Comparison of ENCODE assay signal across 13 cellular contexts in the genomic region with DNA sequence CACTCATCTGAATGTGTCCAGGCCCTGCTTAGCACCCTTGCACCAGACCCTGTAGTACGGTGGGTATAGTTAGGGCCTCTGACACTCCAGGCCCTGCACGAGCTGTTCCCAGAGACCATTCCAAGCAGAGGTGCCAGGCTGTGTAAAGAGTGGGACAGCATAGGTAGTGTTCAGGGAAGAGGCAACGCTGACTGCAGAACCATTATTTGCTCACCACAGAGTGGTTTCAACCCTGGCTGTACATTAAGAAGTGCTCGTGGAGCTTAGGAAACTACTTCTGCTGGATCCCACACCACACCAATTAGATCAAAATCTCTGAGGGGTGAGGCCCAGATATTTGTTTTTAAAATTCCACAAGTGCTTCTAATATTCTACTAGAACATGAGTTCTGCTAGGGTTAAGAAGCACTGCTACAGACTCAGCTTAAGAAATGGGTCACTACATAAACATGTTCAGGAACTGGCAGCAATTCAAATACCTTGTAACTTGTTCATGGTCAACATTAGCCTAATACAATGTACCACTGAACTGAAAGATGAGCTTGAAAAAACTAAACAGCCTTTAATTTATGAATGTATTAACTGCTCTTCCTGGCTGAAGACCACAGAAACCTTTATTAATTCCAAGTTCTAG.
A peak's percentile ranks its signal among the peaks of the same experiment; 100 is the strongest.
DNase-seq lines count a peak whose midpoint lies in the region; ATAC-seq, FAIRE-seq and TF ChIP-seq lines count a peak whose summit lies in the region.
"Had no signal": no experiment of that assay in that cellular context is flagged by ENCODE, and none has a peak within 500 bp of the region (broad histone marks: within the 10 kb centered on the region; RNA-seq: fewer than 3 reads in every experiment).

No MANE protein-coding gene starts in this region.

- CTCF ChIA-PET in GM10248 (lab: Yijun Ruan, JAX), result interaction anchor here (1.2 to 1.8 kb wide), 4 partner anchors 16 to 417 kb away, joined by 3 to 6 read pairs (median 4); no protein-coding TSS in a partner anchor

- H3K27ac ChIP-seq in fibroblast of lung (ENCODE audit: insufficient read depth, low read length) (no peak overlapping the region), pancreas (no peak overlapping the region)
- H3K27ac ChIP-seq: uterus had no signal

- intact Hi-C loops in pancreas (cut with DNase I), result no loop called here

- no peak overlapping the region for H3K4me2 ChIP-seq in fibroblast of lung (ENCODE audit: extremely low read depth, insufficient read depth, low read length)

- no peak overlapping the region for H3K9ac ChIP-seq in fibroblast of lung (ENCODE audit: insufficient read depth, low read length)

- WGBS in pancreas, 2 donors, result 75 to 82% methylated on average over 4 of the region's 4 CpGs

- H3K36me3 ChIP-seq in fibroblast of lung (ENCODE audit: control insufficient read depth, insufficient read depth, low read length) (no peaks in the 10 kb centered on the region), pancreas (no peaks in the 10 kb centered on the region)
- H3K36me3 ChIP-seq: uterus had no signal

- H3K4me1 ChIP-seq in fibroblast of lung (ENCODE audit: control insufficient read depth, extremely low read depth, insufficient read depth, low read length) (no peaks in the 10 kb centered on the region), pancreas (peaks cover 0 to 5% (median 0%) of the 10 kb centered on the region in 3 donors)
- H3K4me1 ChIP-seq: uterus had no signal

- no peak overlapping the region for H2AFZ ChIP-seq in fibroblast of lung (ENCODE audit: low read length)

- peak; percentile 22 for DNase-seq in AG09319 (ENCODE audit: extremely low read depth, low read depth)
- peak; percentile 62 to 89 for DNase-seq in fibroblast of lung (ENCODE audit: low read depth in 2 of 2)
- no peak for DNase-seq in pancreas
- no peak for DNase-seq in NCI-H146 treated with DMSO at 0.1 percent for 48 hours (lab: John Stamatoyannopoulos, UW; ENCODE audit: unreplicated experiment)
- no peak for DNase-seq in GM10248 (ENCODE audit: extremely low spot score)
- DNase-seq: amygdala, NCI-H345, small intestine, uterus had no signal

- H4K20me1 ChIP-seq in fibroblast of lung (ENCODE audit: control insufficient read depth, extremely low read depth, insufficient read depth, low read length), result no peaks in the 10 kb centered on the region

- H3K4me3 ChIP-seq in fibroblast of lung (replicated peaks in 1 of 4; ENCODE audit: control extremely low read depth in 1 of 4, insufficient read depth in 1 of 4, low read depth in 3 of 4, low read length in 4 of 4) (no peak overlapping the region), pancreas (no peak overlapping the region)
- H3K4me3 ChIP-seq: uterus had no signal

- peak; percentile 55 for ATAC-seq in SK-N-SH treated with all-trans-retinoic acid at 6 μM for 48 hours
- peak; percentile 55 to 71 (median 69) for ATAC-seq in pancreas
- no peak for ATAC-seq in GM21619 (IDR thresholded peaks at IDR 0.05; ENCODE audit: unreplicated experiment)
- no peak for ATAC-seq in GM18517 (IDR thresholded peaks at IDR 0.05; ENCODE audit: unreplicated experiment)

- peaks cover under 1% of the 10 kb centered on the region for H3K27me3 ChIP-seq in fibroblast of lung (ENCODE audit: control insufficient read depth, insufficient read depth, low read length)
- no peaks in the 10 kb centered on the region for H3K27me3 ChIP-seq in pancreas
- H3K27me3 ChIP-seq: uterus had no signal

- TF ChIP-seq CTCF in AG09319 (IDR thresholded peaks at IDR 0.05; ENCODE audit: low read depth, low read length) (no peak), fibroblast of lung (conservative IDR thresholded peaks at IDR 0.05 in 1 of 2, IDR thresholded peaks at IDR 0.05 in 1 of 2; ENCODE audit: low read depth in 1 of 2, low read length in 2 of 2) (no peak), pancreas (IDR thresholded peaks at IDR 0.05) (no peak), GM10248 (IDR thresholded peaks at IDR 0.05; ENCODE audit: control extremely low read depth, extremely low read depth, low read depth, missing control alignments) (no peak)

- H3K9me3 ChIP-seq in fibroblast of lung (ENCODE audit: control insufficient read depth, insufficient read depth, low read depth, low read length), result no peaks in the 10 kb centered on the region
- no peaks in the 10 kb centered on the region for H3K9me3 ChIP-seq in pancreas
- H3K9me3 ChIP-seq: uterus had no signal

- POLR2A ChIA-PET in GM10248 (lab: Yijun Ruan, JAX), result no interaction called here

- FAIRE-seq in pancreas (lab: Jason Lieb, UNC), result no peak
- FAIRE-seq: G401.6, small intestine had no signal

- no peaks in the 10 kb centered on the region for H3K79me2 ChIP-seq in fibroblast of lung (ENCODE audit: control insufficient read depth, insufficient read depth, low read length)

TF ChIP-seq in SK-N-SH treated with all-trans-retinoic acid at 6 μM for 48 hours, 23 proteins besides CTCF, POLR2A, EP300 and RAD21:
- no peak for TF ChIP-seq PPARA (CRISPR knock-in tag; IDR thresholded peaks at IDR 0.05; ENCODE audit: borderline replicate concordance)
- TF ChIP-seq ZFP3 (CRISPR knock-in tag; IDR thresholded peaks at IDR 0.05), result no peak
- TF ChIP-seq, protein P1, sequence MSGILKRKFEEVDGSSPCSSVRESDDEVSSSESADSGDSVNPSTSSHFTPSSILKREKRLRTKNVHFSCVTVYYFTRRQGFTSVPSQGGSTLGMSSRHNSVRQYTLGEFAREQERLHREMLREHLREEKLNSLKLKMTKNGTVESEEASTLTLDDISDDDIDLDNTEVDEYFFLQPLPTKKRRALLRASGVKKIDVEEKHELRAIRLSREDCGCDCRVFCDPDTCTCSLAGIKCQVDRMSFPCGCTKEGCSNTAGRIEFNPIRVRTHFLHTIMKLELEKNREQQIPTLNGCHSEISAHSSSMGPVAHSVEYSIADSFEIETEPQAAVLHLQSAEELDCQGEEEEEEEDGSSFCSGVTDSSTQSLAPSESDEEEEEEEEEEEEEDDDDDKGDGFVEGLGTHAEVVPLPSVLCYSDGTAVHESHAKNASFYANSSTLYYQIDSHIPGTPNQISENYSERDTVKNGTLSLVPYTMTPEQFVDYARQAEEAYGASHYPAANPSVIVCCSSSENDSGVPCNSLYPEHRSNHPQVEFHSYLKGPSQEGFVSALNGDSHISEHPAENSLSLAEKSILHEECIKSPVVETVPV (CRISPR knock-in tag; IDR thresholded peaks at IDR 0.05), result no peak
- TF ChIP-seq, protein P2, sequence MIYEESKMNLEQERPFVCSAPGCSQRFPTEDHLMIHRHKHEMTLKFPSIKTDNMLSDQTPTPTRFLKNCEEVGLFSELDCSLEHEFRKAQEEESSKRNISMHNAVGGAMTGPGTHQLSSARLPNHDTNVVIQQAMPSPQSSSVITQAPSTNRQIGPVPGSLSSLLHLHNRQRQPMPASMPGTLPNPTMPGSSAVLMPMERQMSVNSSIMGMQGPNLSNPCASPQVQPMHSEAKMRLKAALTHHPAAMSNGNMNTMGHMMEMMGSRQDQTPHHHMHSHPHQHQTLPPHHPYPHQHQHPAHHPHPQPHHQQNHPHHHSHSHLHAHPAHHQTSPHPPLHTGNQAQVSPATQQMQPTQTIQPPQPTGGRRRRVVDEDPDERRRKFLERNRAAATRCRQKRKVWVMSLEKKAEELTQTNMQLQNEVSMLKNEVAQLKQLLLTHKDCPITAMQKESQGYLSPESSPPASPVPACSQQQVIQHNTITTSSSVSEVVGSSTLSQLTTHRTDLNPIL (CRISPR knock-in tag; IDR thresholded peaks at IDR 0.05; ENCODE audit: low read depth), result no peak
- TF ChIP-seq, protein P3, sequence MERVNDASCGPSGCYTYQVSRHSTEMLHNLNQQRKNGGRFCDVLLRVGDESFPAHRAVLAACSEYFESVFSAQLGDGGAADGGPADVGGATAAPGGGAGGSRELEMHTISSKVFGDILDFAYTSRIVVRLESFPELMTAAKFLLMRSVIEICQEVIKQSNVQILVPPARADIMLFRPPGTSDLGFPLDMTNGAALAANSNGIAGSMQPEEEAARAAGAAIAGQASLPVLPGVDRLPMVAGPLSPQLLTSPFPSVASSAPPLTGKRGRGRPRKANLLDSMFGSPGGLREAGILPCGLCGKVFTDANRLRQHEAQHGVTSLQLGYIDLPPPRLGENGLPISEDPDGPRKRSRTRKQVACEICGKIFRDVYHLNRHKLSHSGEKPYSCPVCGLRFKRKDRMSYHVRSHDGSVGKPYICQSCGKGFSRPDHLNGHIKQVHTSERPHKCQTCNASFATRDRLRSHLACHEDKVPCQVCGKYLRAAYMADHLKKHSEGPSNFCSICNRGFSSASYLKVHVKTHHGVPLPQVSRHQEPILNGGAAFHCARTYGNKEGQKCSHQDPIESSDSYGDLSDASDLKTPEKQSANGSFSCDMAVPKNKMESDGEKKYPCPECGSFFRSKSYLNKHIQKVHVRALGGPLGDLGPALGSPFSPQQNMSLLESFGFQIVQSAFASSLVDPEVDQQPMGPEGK (CRISPR knock-in tag; IDR thresholded peaks at IDR 0.05; ENCODE audit: borderline replicate concordance), result no peak
- TF ChIP-seq, protein P4, sequence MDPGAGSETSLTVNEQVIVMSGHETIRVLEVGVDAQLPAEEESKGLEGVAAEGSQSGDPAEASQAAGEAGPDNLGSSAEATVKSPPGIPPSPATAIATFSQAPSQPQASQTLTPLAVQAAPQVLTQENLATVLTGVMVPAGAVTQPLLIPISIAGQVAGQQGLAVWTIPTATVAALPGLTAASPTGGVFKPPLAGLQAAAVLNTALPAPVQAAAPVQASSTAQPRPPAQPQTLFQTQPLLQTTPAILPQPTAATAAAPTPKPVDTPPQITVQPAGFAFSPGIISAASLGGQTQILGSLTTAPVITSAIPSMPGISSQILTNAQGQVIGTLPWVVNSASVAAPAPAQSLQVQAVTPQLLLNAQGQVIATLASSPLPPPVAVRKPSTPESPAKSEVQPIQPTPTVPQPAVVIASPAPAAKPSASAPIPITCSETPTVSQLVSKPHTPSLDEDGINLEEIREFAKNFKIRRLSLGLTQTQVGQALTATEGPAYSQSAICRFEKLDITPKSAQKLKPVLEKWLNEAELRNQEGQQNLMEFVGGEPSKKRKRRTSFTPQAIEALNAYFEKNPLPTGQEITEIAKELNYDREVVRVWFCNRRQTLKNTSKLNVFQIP (CRISPR knock-in tag; IDR thresholded peaks at IDR 0.05; ENCODE audit: borderline replicate concordance, low read depth), result no peak
- no peak for TF ChIP-seq RARB (CRISPR knock-in tag; IDR thresholded peaks at IDR 0.05)
- TF ChIP-seq GLIS3 (CRISPR knock-in tag; IDR thresholded peaks at IDR 0.05), result no peak

Comparison
In these comparisons a context has a peak if more than half of its experiments do, and no peak if none do; other contexts are left out.
1. DNase-seq: peak in AG09319 (single experiment) and fibroblast of lung (2 of 2); none in pancreas (0 of 6), NCI-H146 treated with DMSO at 0.1 percent for 48 hours (single experiment) and GM10248 (single experiment).
2. ATAC-seq: peak in SK-N-SH treated with all-trans-retinoic acid at 6 μM for 48 hours (single experiment) and pancreas (4 of 4); none in GM21619 (single experiment) and GM18517 (single experiment).